ENCODE assay signal across 8 cellular contexts in the genomic region with DNA sequence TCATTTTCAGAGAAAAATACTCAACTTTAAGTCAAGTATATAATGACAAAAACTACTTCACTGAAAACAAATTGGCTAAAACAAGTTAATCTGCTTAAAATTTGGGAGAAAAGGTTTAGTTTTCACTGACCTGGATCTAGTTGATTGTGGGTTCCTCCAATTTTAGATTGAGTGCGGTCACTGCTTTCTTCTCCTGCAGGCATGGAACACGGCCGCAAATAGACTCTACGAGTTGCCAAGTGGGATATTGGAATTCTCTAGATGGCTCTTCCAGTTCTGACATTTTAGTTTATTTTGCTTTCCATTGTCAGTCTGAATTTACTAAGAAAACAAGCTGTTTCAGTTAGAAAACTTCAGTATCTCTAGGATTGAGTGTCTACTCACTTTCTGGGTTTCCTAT. TPM values are rescaled to one million over a fixed set of nuclear protein-coding genes. Genes with fewer than 3 reads are reported as not detected.
"Had no signal": no experiment of that assay in that cellular context is flagged by ENCODE, and none has a peak within 500 bp of the region (broad histone marks: within the 10 kb centered on the region; RNA-seq: fewer than 3 reads in every experiment).

No MANE protein-coding gene starts in this region.

- ATAC-seq: GM12878 had no signal

- H3K4me3 ChIP-seq: GM12878 had no signal

- DNase-seq: GDM1, GF-D8 had no signal

- FAIRE-seq: G401.6, GM12878, GM12891, GM18507, GM19239 had no signal

RNA-seq across cellular contexts. Expression of a gene that starts 12.3 kb away (rescaled TPM):
- total RNA-seq: G401, GM12878 had no signal
- polyA plus RNA-seq: GM12878 had no signal

RNA-seq across cellular contexts. Expression of a gene that starts 29.3 kb away (rescaled TPM):
- total RNA-seq: G401, GM12878 had no signal
- polyA plus RNA-seq: GM12878 had no signal

RNA-seq across cellular contexts. Expression of a gene that starts 48.0 kb away (rescaled TPM):
- total RNA-seq: G401, GM12878 had no signal
- polyA plus RNA-seq: GM12878 had no signal
